ENCODE assay signal across 17 cellular contexts in the genomic region with DNA sequence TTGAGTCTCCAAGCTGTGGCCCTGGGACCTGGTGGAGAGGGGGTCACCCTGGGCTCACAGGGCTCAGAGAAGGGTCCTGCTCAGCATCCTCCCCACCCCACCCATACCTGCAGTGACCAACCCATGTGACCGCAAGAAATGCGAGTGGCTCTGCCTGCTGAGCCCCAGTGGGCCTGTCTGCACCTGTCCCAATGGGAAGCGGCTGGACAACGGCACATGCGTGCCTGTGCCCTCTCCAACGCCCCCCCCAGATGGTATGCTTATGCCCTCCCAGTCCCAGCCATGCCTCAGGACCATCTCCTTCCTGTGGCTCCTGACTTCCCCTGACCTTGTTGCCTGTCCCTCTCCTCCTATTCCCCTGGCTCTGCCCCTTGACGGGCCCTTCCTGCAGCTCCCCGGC. TPM values are rescaled to one million over a fixed set of nuclear protein-coding genes. Genes with fewer than 3 reads are reported as not detected.
DNase-seq lines count a peak whose midpoint lies in the region; TF ChIP-seq lines count a peak whose summit lies in the region.
"Had no signal": no experiment of that assay in that cellular context is flagged by ENCODE, and none has a peak within 500 bp of the region (broad histone marks: within the 10 kb centered on the region; RNA-seq: fewer than 3 reads in every experiment).

No MANE protein-coding gene starts in this region.

- H3K4me1 ChIP-seq in left ventricle myocardium inferior (peaks cover 52% of the 10 kb centered on the region), neuronal stem cell (ENCODE audit: control insufficient read depth in 2 of 2, insufficient read depth in 1 of 2, low read depth in 1 of 2, low read length in 2 of 2) (peaks cover 8 to 10% of the 10 kb centered on the region in 2 donors)

- H3K36me3 ChIP-seq in left ventricle myocardium inferior (peaks cover 67% of the 10 kb centered on the region), neuronal stem cell (replicated peaks in 1 of 2; ENCODE audit: control insufficient read depth in 2 of 2, insufficient read depth in 2 of 2, low read length in 2 of 2) (peaks cover 55 to 82% of the 10 kb centered on the region in 2 donors)

- WGBS in neuronal stem cell (ENCODE audit: extremely low coverage in 2 of 2, insufficient read length in 2 of 2, insufficient replicate concordance in 1 of 2), 2 donors, result no CpG with 5 or more reads among the region's 8 CpGs

- POLR2A ChIA-PET in RWPE1 (lab: Yijun Ruan, JAX; ENCODE audit: low non-redundant PET), result no interaction called here

- no peak overlapping the region for H3K9ac ChIP-seq in neuronal stem cell (ENCODE audit: low read depth, low read length, poor library complexity)

- H2BK120ac ChIP-seq in neuronal stem cell (ENCODE audit: low read depth, low read length), result no peak overlapping the region

- H3K14ac ChIP-seq in neuronal stem cell (ENCODE audit: low read length), result no peak overlapping the region

- H2AFZ ChIP-seq in neuronal stem cell (ENCODE audit: low read length), result no peak overlapping the region
- H2AFZ ChIP-seq: GM23338 had no signal

- H3K4ac ChIP-seq in neuronal stem cell (ENCODE audit: low read length), result no peak overlapping the region

- no peaks in the 10 kb centered on the region for H3K79me1 ChIP-seq in neuronal stem cell (ENCODE audit: low read depth, low read length)

- no peak overlapping the region for H2BK15ac ChIP-seq in neuronal stem cell (ENCODE audit: low read length)

- H2BK12ac ChIP-seq in neuronal stem cell (ENCODE audit: low read length), result no peak overlapping the region

- H3K27ac ChIP-seq in left ventricle myocardium inferior (replicated peaks) (peak overlapping the region; percentile 80), RWPE1 (peak overlapping the region; percentile 49), neuronal stem cell (replicated peaks; ENCODE audit: low read length) (no peak overlapping the region)
- H3K27ac ChIP-seq: 22Rv1 had no signal

- peaks cover 5% of the 10 kb centered on the region for H3K27me3 ChIP-seq in left ventricle myocardium inferior (ENCODE audit: low read depth)
- H3K27me3 ChIP-seq in neuronal stem cell (ENCODE audit: control insufficient read depth in 3 of 3, insufficient read depth in 3 of 3, low read depth in 1 of 3, low read length in 3 of 3), result peaks cover 0 to 13% (median 5%) of the 10 kb centered on the region in 3 experiments

- no peak overlapping the region for H4K8ac ChIP-seq in neuronal stem cell (ENCODE audit: low read depth, low read length)

- TF ChIP-seq CTCF in left ventricle myocardium inferior (IDR thresholded peaks at IDR 0.05; ENCODE audit: borderline replicate concordance), result no peak
- TF ChIP-seq CTCF in RWPE1 (conservative IDR thresholded peaks at IDR 0.05; ENCODE audit: low read depth), result no peak

- H3K9me3 ChIP-seq in left ventricle myocardium inferior (replicated peaks) (no peaks in the 10 kb centered on the region), neuronal stem cell (replicated peaks in 1 of 2; ENCODE audit: control insufficient read depth in 2 of 2, insufficient read depth in 1 of 2, low read depth in 1 of 2, low read length in 2 of 2) (peaks cover 0 to 1% of the 10 kb centered on the region in 2 donors)

- H4K91ac ChIP-seq in neuronal stem cell (ENCODE audit: low read depth, low read length, poor library complexity), result no peak overlapping the region

- no peak overlapping the region for H3K23ac ChIP-seq in neuronal stem cell (ENCODE audit: low read depth, low read length, poor library complexity)

- H3K4me2 ChIP-seq in neuronal stem cell (ENCODE audit: insufficient read depth, low read length, poor library complexity, severe bottlenecking), result no peak overlapping the region
- H3K4me2 ChIP-seq: GM23338 had no signal

- H3K4me3 ChIP-seq in left ventricle myocardium inferior (no peak overlapping the region), neuronal stem cell (ENCODE audit: low read length in 2 of 2) (no peak overlapping the region)
- H3K4me3 ChIP-seq: GM23338 had no signal

- intact Hi-C loops in left ventricle myocardium inferior (cut with micrococcal nuclease) (no loop called here), cardiac septum (cut with DNase I) (loop anchor here (5.0 kb wide), 1 partner anchor 247 kb away; the partner anchor contains the start of genes GLI1 and INHBE)

- DNase-seq in left ventricle myocardium inferior, result no peak
- no peak for DNase-seq in cardiac septum (ENCODE audit: low spot score)
- no peak for DNase-seq in RWPE1 (ENCODE audit: low spot score)
- DNase-seq in neuronal stem cell (ENCODE audit: low spot score), result no peak
- DNase-seq in NCI-H1930 (lab: John Stamatoyannopoulos, UW), result no peak
- DNase-seq in activated naive CD4-positive, alpha-beta T cell (lab: John Stamatoyannopoulos, UW), result no peak
- DNase-seq: Calu3; CD4-positive, alpha-beta memory T cell; COR-L47; DMS53; DMS79 treated with DMSO at 0.1 percent for 48 hours; GF-D8; H9 had no signal

- peak overlapping the region; percentile 47 for H2BK5ac ChIP-seq in neuronal stem cell (ENCODE audit: low read length)

- no peak overlapping the region for H2AK5ac ChIP-seq in neuronal stem cell (ENCODE audit: low read depth, low read length)

- no peak overlapping the region for H3K18ac ChIP-seq in neuronal stem cell (ENCODE audit: low read length)

- CTCF ChIA-PET in RWPE1 (lab: Yijun Ruan, JAX), result no interaction called here

RNA-seq across cellular contexts. Expression of gene NXPH4, which starts 6.7 kb away (rescaled TPM):
- total RNA-seq in left ventricle myocardium inferior, result 0.44 TPM
- 20.0 TPM for total RNA-seq in cardiac septum
- polyA plus RNA-seq in neuronal stem cell (2013, experiment 1 of 2), result 0.26 TPM
- polyA plus RNA-seq in neuronal stem cell (2013, experiment 2 of 2), result 0.29 TPM
- total RNA-seq: CD4-positive, alpha-beta memory T cell; G401 had no signal
- polyA plus RNA-seq: CD4-positive, alpha-beta memory T cell had no signal

RNA-seq across cellular contexts. Expression of gene SHMT2, which starts 19.6 kb away (rescaled TPM):
- total RNA-seq in left ventricle myocardium inferior, result 22.9 TPM
- 38.8 TPM for total RNA-seq in cardiac septum
- 117 TPM for polyA plus RNA-seq in neuronal stem cell (2013, experiment 1 of 2)
- 112 TPM for polyA plus RNA-seq in neuronal stem cell (2013, experiment 2 of 2)

RNA-seq across cellular contexts. Expression of gene STAC3, which starts 41.1 kb away (rescaled TPM):
- total RNA-seq in left ventricle myocardium inferior (0.69 TPM), cardiac septum (0.94 TPM)
- polyA plus RNA-seq in neuronal stem cell (2013, experiment 1 of 2), result 0.79 TPM
- 0.93 TPM for polyA plus RNA-seq in neuronal stem cell (2013, experiment 2 of 2)
- total RNA-seq: H4 had no signal

Comparison
In these comparisons a context has a peak if more than half of its experiments do, and no peak if none do; other contexts are left out.
1. RNA of gene NXPH4, which starts 6.7 kb away (total RNA-seq): 20.0 TPM in cardiac septum (single experiment); 0.44 TPM in left ventricle myocardium inferior (single experiment); every median in the first group is over 10 times any median in the second.